ENCODE assay signal across 9 cellular contexts in genomic region chr14:50530794-50531193, GRCh38. TPM values are rescaled to one million over a fixed set of nuclear protein-coding genes. Genes with fewer than 3 reads are reported as not detected.
DNase-seq lines count a peak whose midpoint lies in the region; ATAC-seq and TF ChIP-seq lines count a peak whose summit lies in the region.
"Had no signal": no experiment of that assay in that cellular context is flagged by ENCODE, and none has a peak within 500 bp of the region (broad histone marks: within the 10 kb centered on the region; RNA-seq: fewer than 3 reads in every experiment).

No MANE protein-coding gene starts in this region.

- no peaks in the 10 kb centered on the region for H3K9me3 Mint-ChIP-seq in WTC11
- no peaks in the 10 kb centered on the region for H3K9me3 Mint-ChIP-seq in stimulated activated memory B cell treated with anti-CD40 and anti-IgM and Interleukin-4, amounts not matched to agents 10 μg/mL and 1 μg/mL and 100 μg/mL, for 72 hours

- peak overlapping the region; percentile 93 for H3K4me3 ChIP-seq in iPS-15b (ENCODE audit: low read depth, low read length)

- H3K36me3 ChIP-seq in iPS-15b (ENCODE audit: control insufficient read depth, insufficient read depth, low read length), result no peaks in the 10 kb centered on the region

- no peaks in the 10 kb centered on the region for H3K27me3 Mint-ChIP-seq in WTC11 (ENCODE audit: low read depth)
- H3K27me3 Mint-ChIP-seq in stimulated activated memory B cell treated with anti-CD40 and anti-IgM and Interleukin-4, amounts not matched to agents 10 μg/mL and 1 μg/mL and 100 μg/mL, for 72 hours, result no peaks in the 10 kb centered on the region

- no peaks in the 10 kb centered on the region for H3K9me3 ChIP-seq in iPS-15b (ENCODE audit: control insufficient read depth, insufficient read depth, low read length)

- POLR2A ChIA-PET in WTC11 (lab: Charles Lee), result no interaction called here

- H3K9ac ChIP-seq in iPS-15b (ENCODE audit: low read depth, low read length), result peak overlapping the region; percentile 79

- peak overlapping the region; percentile 85 for H3K4me3 Mint-ChIP-seq in WTC11
- H3K4me3 Mint-ChIP-seq in stimulated activated memory B cell treated with anti-CD40 and anti-IgM and Interleukin-4, amounts not matched to agents 10 μg/mL and 1 μg/mL and 100 μg/mL, for 72 hours, result peak overlapping the region; percentile 97

- H3K36me3 Mint-ChIP-seq in WTC11, result no peaks in the 10 kb centered on the region
- H3K36me3 Mint-ChIP-seq in stimulated activated memory B cell treated with anti-CD40 and anti-IgM and Interleukin-4, amounts not matched to agents 10 μg/mL and 1 μg/mL and 100 μg/mL, for 72 hours, result peaks cover 6% of the 10 kb centered on the region

- peaks cover 36% of the 10 kb centered on the region for H3K4me1 Mint-ChIP-seq in WTC11
- peaks cover 53% of the 10 kb centered on the region for H3K4me1 Mint-ChIP-seq in stimulated activated memory B cell treated with anti-CD40 and anti-IgM and Interleukin-4, amounts not matched to agents 10 μg/mL and 1 μg/mL and 100 μg/mL, for 72 hours

- H3K27me3 ChIP-seq in iPS-15b (ENCODE audit: control insufficient read depth, insufficient read depth, low read length), result no peaks in the 10 kb centered on the region

- DNase-seq in NCI-H1417 (lab: John Stamatoyannopoulos, UW) (peak in 2 of 3 experiments; percentile 36 to 52), NCI-H1417 treated with DMSO at 0.1 percent for 48 hours (lab: John Stamatoyannopoulos, UW) (no peak), WTC11 (ENCODE audit: low spot score) (no peak), SHP77 treated with DMSO at 0.1 percent for 48 hours (lab: John Stamatoyannopoulos, UW) (no peak)
- DNase-seq in activated CD8-positive, alpha-beta memory T cell treated with anti-CD3 and anti-CD28 coated beads for 24 hours, result no peak
- DNase-seq in stimulated activated CD4-positive, alpha-beta T cell treated with anti-CD3 and anti-CD28 coated beads, Interleukin-2, amount 100 ng/mL, for 24 hours, result no peak
- DNase-seq: activated gamma-delta T cell treated with Interleukin-2 at 50 U/mL for 16 hours had no signal

- CTCF ChIA-PET in WTC11 (lab: Charles Lee), result interaction anchor here (2.0 to 3.0 kb wide), 2 partner anchors 188 to 210 kb away, joined by 6 to 19 read pairs; no protein-coding TSS in a partner anchor

- H3K27ac Mint-ChIP-seq in WTC11, result no peak overlapping the region
- H3K27ac Mint-ChIP-seq in stimulated activated memory B cell treated with anti-CD40 and anti-IgM and Interleukin-4, amounts not matched to agents 10 μg/mL and 1 μg/mL and 100 μg/mL, for 72 hours, result no peak overlapping the region

- peaks cover 12% of the 10 kb centered on the region for H3K4me1 ChIP-seq in iPS-15b (ENCODE audit: control insufficient read depth, insufficient read depth, low read length)

- ATAC-seq in WTC11, result no peak
- ATAC-seq in stimulated activated memory B cell treated with anti-CD40 and anti-IgM and Interleukin-4, amounts not matched to agents 10 μg/mL and 1 μg/mL and 100 μg/mL, for 72 hours, result no peak

- no peak for TF ChIP-seq CTCF in WTC11 (IDR thresholded peaks at IDR 0.05)

TF ChIP-seq in WTC11, 78 proteins besides CTCF, POLR2A, EP300 and RAD21:
- no peak for TF ChIP-seq ZBTB21 (CRISPR knock-in tag; IDR thresholded peaks at IDR 0.05; ENCODE audit: borderline replicate concordance)

RNA-seq across cellular contexts. Expression of gene MAP4K5, which starts 1.6 kb away (rescaled TPM):
- total RNA-seq in WTC11 (2021), result 42.8 to 48.8 TPM (median 46.7 TPM) in 3 replicates

RNA-seq across cellular contexts. Expression of gene ATL1, which starts 29.2 kb away (rescaled TPM):
- total RNA-seq in WTC11 (2021), result 3.4 to 3.7 TPM (median 3.5 TPM) in 3 replicates

Comparison
In these comparisons a context has a peak if more than half of its experiments do, and no peak if none do; other contexts are left out.
1. DNase-seq: peak in NCI-H1417 (2 of 3); none in NCI-H1417 treated with DMSO at 0.1 percent for 48 hours (single experiment), WTC11 (single experiment), SHP77 treated with DMSO at 0.1 percent for 48 hours (single experiment), activated CD8-positive, alpha-beta memory T cell treated with anti-CD3 and anti-CD28 coated beads for 24 hours (single experiment) and stimulated activated CD4-positive, alpha-beta T cell treated with anti-CD3 and anti-CD28 coated beads, Interleukin-2, amount 100 ng/mL, for 24 hours (0 of 2).